22 cellular contexts compared by ENCODE assay signal in genomic region chr9:4879098-4879497, GRCh38.
"Had no signal": no experiment of that assay in that cellular context is flagged by ENCODE, and none has a peak within 500 bp of the region (broad histone marks: within the 10 kb centered on the region; RNA-seq: fewer than 3 reads in every experiment).

No MANE protein-coding gene starts in this region.

- ATAC-seq: activated CD8-positive, alpha-beta memory T cell treated with anti-CD3 and anti-CD28 coated beads, Interleukin-2, amount 10 ng/mL, durations not matched to agents 7 days and 5 days; PC-3; T-helper 17 cell had no signal

- H3K9me3 ChIP-seq: SJSA1 had no signal

- H3K27ac ChIP-seq: SJSA1 had no signal

- H3K36me3 ChIP-seq: SJSA1 had no signal

- H3K4me1 ChIP-seq: SJSA1 had no signal

- H3K27me3 ChIP-seq: SJSA1 had no signal

- H3K4me3 ChIP-seq: SJSA1 had no signal

- DNase-seq: activated B cell treated with CpG ODN at 0.5 μM for 24 hours; activated CD4-positive, alpha-beta T cell treated with anti-CD3 and anti-CD28 coated beads for 1 hour; activated CD4-positive, alpha-beta T cell treated with anti-CD3 and anti-CD28 coated beads, Interleukin-2, amount 10 ng/mL, durations not matched to agents 24 days and 14 days; activated CD4-positive, alpha-beta T cell treated with anti-CD3 and anti-CD28 coated beads, Interleukin-2, amount 50 U/mL, for 48 hours; activated CD8-positive, alpha-beta memory T cell treated with anti-CD3 and anti-CD28 coated beads, Interleukin-2, amount 10 ng/mL, durations not matched to agents 7 days and 5 days; activated effector memory CD4-positive, alpha-beta T cell treated with Interleukin-2 at 50 U/mL for 16 hours; activated naive CD4-positive, alpha-beta T cell; activated T-cell treated with anti-CD3 and anti-CD28 coated beads, Interleukin-2, amount 50 U/mL, for 24 hours; aorta; central memory CD4-positive, alpha-beta T cell; IMR-90; KG1; NCI-H1092; NCI-H2029; NCI-H226; NCI-H526; NCI-H82; PC-3; SHP77; T-helper 17 cell; T-helper 9 cell had no signal
